Comparison of ENCODE assay signal across 18 cellular contexts in the genomic region with DNA sequence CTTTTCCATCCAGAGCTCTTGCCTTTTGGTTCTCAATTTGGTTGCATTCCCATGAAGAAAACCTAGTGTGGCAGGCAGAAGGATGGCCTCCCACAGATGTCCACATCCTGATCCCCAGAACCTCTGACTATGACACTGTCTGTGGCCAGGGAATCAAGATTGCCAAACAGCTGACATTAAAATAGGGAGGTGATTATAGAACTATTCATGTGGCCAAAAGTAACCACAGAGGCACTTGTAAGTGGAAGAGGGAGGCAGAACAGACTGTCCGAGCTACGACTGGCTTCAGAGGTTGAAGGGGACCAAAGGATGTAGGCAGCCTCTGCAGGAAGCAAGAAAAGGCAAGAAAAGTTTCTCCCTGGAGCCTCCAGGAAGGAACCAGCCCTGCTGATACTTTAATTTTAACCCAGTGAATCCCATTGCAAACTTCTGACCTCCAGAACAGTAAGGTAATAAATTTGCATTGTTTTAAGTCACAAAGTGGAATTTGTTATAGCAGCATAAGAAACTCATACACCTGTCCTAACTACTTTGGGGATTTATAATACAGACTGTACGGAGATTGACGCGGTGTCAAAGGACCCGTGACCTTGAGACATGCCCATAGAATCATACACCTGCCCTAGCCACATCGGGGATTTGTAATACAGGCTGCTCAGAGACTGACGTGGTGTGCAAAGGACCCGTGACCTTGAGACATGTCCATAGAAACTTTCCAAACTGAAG.
"Had no signal": no experiment of that assay in that cellular context is flagged by ENCODE, and none has a peak within 500 bp of the region (broad histone marks: within the 10 kb centered on the region; RNA-seq: fewer than 3 reads in every experiment).

No MANE protein-coding gene starts in this region.

- H3K4me3 ChIP-seq: colonic mucosa, gastrocnemius medialis, pancreas, thyroid gland, vagina had no signal

- H3K4me1 ChIP-seq: colonic mucosa, gastrocnemius medialis, vagina had no signal

- H3K36me3 ChIP-seq: brain microvascular endothelial cell, colonic mucosa, gastrocnemius medialis, pancreas, thyroid gland, vagina had no signal

- H3K27me3 ChIP-seq: brain microvascular endothelial cell, colonic mucosa, gastrocnemius medialis, pancreas, thyroid gland, vagina had no signal

- H3K9me3 ChIP-seq: colonic mucosa, gastrocnemius medialis, pancreas, thyroid gland, vagina had no signal

- ATAC-seq: activated CD4-positive, alpha-beta T cell treated with anti-CD3 and anti-CD28 coated beads for 36 hours; activated naive CD8-positive, alpha-beta T cell treated with anti-CD3 and anti-CD28 coated beads, Interleukin-2, amount 50 U/mL, for 24 hours; naive thymus-derived CD8-positive, alpha-beta T cell; pancreas had no signal

- DNase-seq: activated CD4-positive, alpha-beta memory T cell treated with anti-CD3 and anti-CD28 coated beads, Interleukin-2, amount 10 ng/mL, durations not matched to agents 7 days and 5 days; activated CD4-positive, alpha-beta T cell treated with anti-CD3 and anti-CD28 coated beads for 36 hours; activated naive CD4-positive, alpha-beta T cell treated with Interleukin-2 at 50 U/mL for 16 hours; activated naive CD8-positive, alpha-beta T cell treated with anti-CD3 and anti-CD28 coated beads, Interleukin-2, amount 50 U/mL, for 24 hours; activated T-cell treated with anti-CD3 and anti-CD28 coated beads, Interleukin-2, amount 50 U/mL, for 24 hours; aorta; brain microvascular endothelial cell; colonic mucosa; gastrocnemius medialis; mesenchymal stem cell; naive thymus-derived CD8-positive, alpha-beta T cell; pancreas; stimulated activated CD4-positive, alpha-beta T cell treated with anti-CD3 and anti-CD28 coated beads, Interleukin-12 subunit alpha, Interleukin-12 subunit beta, amount 100 ng/mL, for 4 hours; stimulated activated CD4-positive, alpha-beta T cell treated with anti-CD3 and anti-CD28 coated beads, Interleukin-1b, Interleukin-23, amount 100 ng/mL, for 48 hours; stimulated activated CD8-positive, alpha-beta memory T cell treated with anti-CD3 and anti-CD28 coated beads, Interleukin-4, amount 100 ng/mL, for 48 hours; stimulated activated naive CD4-positive, alpha-beta T cell; thyroid gland had no signal

- H3K27ac ChIP-seq: brain microvascular endothelial cell, colonic mucosa, gastrocnemius medialis, pancreas, thyroid gland, vagina had no signal
